18 cellular contexts compared by ENCODE assay signal in genomic region chr20:25369971-25370370, GRCh38.
"Had no signal": no experiment of that assay in that cellular context is flagged by ENCODE, and none has a peak within 500 bp of the region (broad histone marks: within the 10 kb centered on the region; RNA-seq: fewer than 3 reads in every experiment).

No MANE protein-coding gene starts in this region.

- H3K9ac ChIP-seq: parathyroid adenoma had no signal

- H3K36me3 ChIP-seq: heart left ventricle, prostate gland, right lobe of liver, transverse colon had no signal

- H3K27ac ChIP-seq: heart left ventricle, parathyroid adenoma, prostate gland, right lobe of liver, testis, transverse colon had no signal

- H3K27me3 ChIP-seq: heart left ventricle, right lobe of liver, testis, transverse colon had no signal

- DNase-seq: effector memory CD4-positive, alpha-beta T cell; heart left ventricle; hypothalamus; islet precursor cell; mammary epithelial cell; naive thymus-derived CD4-positive, alpha-beta T cell; nephron progenitor cell; right lobe of liver; stimulated activated CD4-positive, alpha-beta T cell treated with anti-CD3 and anti-CD28 coated beads, Interleukin-2, amount 100 ng/mL, for 24 hours; stimulated activated CD4-positive, alpha-beta T cell treated with anti-CD3 and anti-CD28 coated beads, Interleukin-4, amount 100 ng/mL, for 4 hours; stimulated activated naive B cell treated with anti-CD40 and anti-IgM and Interleukin-4, amounts not matched to agents 10 μg/mL and 1 μg/mL and 100 μg/mL, for 72 hours; stimulated activated naive CD8-positive, alpha-beta T cell treated with anti-CD3 and anti-CD28 coated beads, Interleukin-15, amount 100 ng/mL, for 72 hours; testis; transverse colon had no signal

- H2AFZ ChIP-seq: parathyroid adenoma had no signal

- H3K9me3 ChIP-seq: heart left ventricle, prostate gland, right lobe of liver, testis, transverse colon had no signal

- H3K4me3 ChIP-seq: heart left ventricle, prostate gland, right lobe of liver, testis, transverse colon had no signal

- ATAC-seq: esophagus mucosa; heart left ventricle; left lobe of liver; naive thymus-derived CD4-positive, alpha-beta T cell; right lobe of liver; stimulated activated naive B cell treated with anti-CD40 and anti-IgM and Interleukin-4, amounts not matched to agents 10 μg/mL and 1 μg/mL and 100 μg/mL, for 72 hours; stimulated activated naive CD8-positive, alpha-beta T cell treated with anti-CD3 and anti-CD28 coated beads, Interleukin-15, amount 100 ng/mL, for 72 hours had no signal

- H3K4me1 ChIP-seq: heart left ventricle, parathyroid adenoma, prostate gland, right lobe of liver, testis, transverse colon had no signal
